8 cellular contexts compared by ENCODE assay signal in genomic region chr19:34253711-34254551, GRCh38. TPM values are rescaled to one million over a fixed set of nuclear protein-coding genes. Genes with fewer than 3 reads are reported as not detected.
DNase-seq lines count a peak whose midpoint lies in the region; ATAC-seq and TF ChIP-seq lines count a peak whose summit lies in the region.

No MANE protein-coding gene starts in this region.

- H3K27ac Mint-ChIP-seq in CD14-positive monocyte, result peak overlapping the region in 6 of 7 donors; percentile 62 to 91 (median 82)

- H3K4me1 Mint-ChIP-seq in CD14-positive monocyte, result peaks cover 15% of the 10 kb centered on the region

- peaks cover 0 to 6% of the 10 kb centered on the region in 2 donors for H3K36me3 Mint-ChIP-seq in CD14-positive monocyte

- DNase-seq in CD14-positive monocyte (ENCODE audit: low spot score) (peak; percentile 76), RWPE1 (ENCODE audit: low spot score) (peak; percentile 79), body of pancreas (peak in 1 of 4 donors; percentile 88), inferior parietal cortex (ENCODE audit: extremely low spot score) (peak; percentile 74)

- H3K4me3 ChIP-seq in body of pancreas, result peak overlapping the region; percentile 65 to 97
- H3K4me3 ChIP-seq in skeletal muscle tissue (ENCODE audit: low read length in 3 of 3), result peak overlapping the region; percentile 88 to 90 (median 89)

- TF ChIP-seq CTCF in CD14-positive monocyte (IDR thresholded peaks at IDR 0.05), result no peak
- no peak for TF ChIP-seq CTCF in RWPE1 (conservative IDR thresholded peaks at IDR 0.05; ENCODE audit: low read depth)
- peak in 1 of 7 experiments; percentile 19 for TF ChIP-seq CTCF in body of pancreas (IDR thresholded peaks at IDR 0.05)

- 17 to 37% methylated on average over 22 to 44 of the region's 47 CpGs for WGBS in body of pancreas, 2 donors

- ATAC-seq in GM18909 (IDR thresholded peaks at IDR 0.05; ENCODE audit: poor library complexity, unreplicated experiment), result peak; percentile 2
- ATAC-seq in HG03354 (IDR thresholded peaks at IDR 0.05; ENCODE audit: poor library complexity, severe bottlenecking, unreplicated experiment), result peak; percentile 30
- ATAC-seq in body of pancreas, result peak; percentile 28
- ATAC-seq in GM18519 (IDR thresholded peaks at IDR 0.05; ENCODE audit: low FRiP score, unreplicated experiment), result no peak

- POLR2A ChIA-PET in RWPE1 (lab: Yijun Ruan, JAX; ENCODE audit: low non-redundant PET), result interaction anchor here (0.7 kb wide), 1 partner anchor 60 kb away, joined by 4 read pairs; no protein-coding TSS in a partner anchor

- intact Hi-C loops in CD14-positive monocyte (cut with micrococcal nuclease), result loop anchor here (5.0 to 10.0 kb wide), 2 partner anchors 81 to 83 kb away; no protein-coding TSS in a partner anchor
- intact Hi-C loops in body of pancreas (cut with DNase I), result no loop called here

- CTCF ChIA-PET in RWPE1 (lab: Yijun Ruan, JAX), result interaction anchor here (0.6 kb wide), 1 partner anchor 103 kb away, joined by 3 read pairs; no protein-coding TSS in a partner anchor

- H3K27ac ChIP-seq in RWPE1, result peak overlapping the region; percentile 81
- H3K27ac ChIP-seq in body of pancreas, result peak overlapping the region; percentile 88 to 99 (median 92)
- peak overlapping the region; percentile 95 for H3K27ac ChIP-seq in skeletal muscle tissue (ENCODE audit: low read depth, low read length)

- H3K9me3 ChIP-seq in body of pancreas, result no peaks in the 10 kb centered on the region
- no peaks in the 10 kb centered on the region for H3K9me3 ChIP-seq in skeletal muscle tissue (ENCODE audit: control insufficient read depth in 3 of 3, low read length in 3 of 3)

- H3K4me1 ChIP-seq in body of pancreas, result peaks cover 42% of the 10 kb centered on the region
- peaks cover 13 to 26% (median 20%) of the 10 kb centered on the region in 3 donors for H3K4me1 ChIP-seq in skeletal muscle tissue (ENCODE audit: control insufficient read depth in 3 of 3, insufficient read depth in 3 of 3, low read length in 3 of 3)

- H3K27me3 Mint-ChIP-seq in CD14-positive monocyte (ENCODE audit: low read depth in 3 of 3), result peaks cover 49 to 64% (median 58%) of the 10 kb centered on the region in 3 donors

- peaks cover 0 to 13% (median 2%) of the 10 kb centered on the region in 7 donors for H3K9me3 Mint-ChIP-seq in CD14-positive monocyte

- TF ChIP-seq POLR2A in body of pancreas (IDR thresholded peaks at IDR 0.05), result peak; percentile 59 to 88 (median 83)

- H3K9ac ChIP-seq in skeletal muscle tissue (ENCODE audit: low read depth in 1 of 3, low read length in 3 of 3), result peak overlapping the region; percentile 88 to 98 (median 96)

- H3K27me3 ChIP-seq in body of pancreas (no peaks in the 10 kb centered on the region), skeletal muscle tissue (ENCODE audit: control insufficient read depth in 3 of 3, insufficient read depth in 3 of 3, low read length in 3 of 3) (no peaks in the 10 kb centered on the region)

- H3K36me3 ChIP-seq in body of pancreas (replicated peaks in 1 of 2; ENCODE audit: insufficient read depth in 1 of 2, low read depth in 2 of 2) (no peaks in the 10 kb centered on the region), skeletal muscle tissue (ENCODE audit: control insufficient read depth in 3 of 3, insufficient read depth in 3 of 3, low read length in 3 of 3) (no peaks in the 10 kb centered on the region)

- H3K4me3 Mint-ChIP-seq in CD14-positive monocyte, result peak overlapping the region; percentile 96 to 97

RNA-seq across cellular contexts. Expression of gene GARRE1, which starts 0.4 kb away (rescaled TPM):
- polyA plus RNA-seq in CD14-positive monocyte, result 1 to 10 TPM; 1.1 to 2.1 TPM
- 10 to 100 TPM; 17.1 to 26.4 TPM for total RNA-seq in body of pancreas
- 17.2 TPM for total RNA-seq in skeletal muscle tissue
